Comparison of ENCODE assay signal across 1 cellular context in the genomic region with DNA sequence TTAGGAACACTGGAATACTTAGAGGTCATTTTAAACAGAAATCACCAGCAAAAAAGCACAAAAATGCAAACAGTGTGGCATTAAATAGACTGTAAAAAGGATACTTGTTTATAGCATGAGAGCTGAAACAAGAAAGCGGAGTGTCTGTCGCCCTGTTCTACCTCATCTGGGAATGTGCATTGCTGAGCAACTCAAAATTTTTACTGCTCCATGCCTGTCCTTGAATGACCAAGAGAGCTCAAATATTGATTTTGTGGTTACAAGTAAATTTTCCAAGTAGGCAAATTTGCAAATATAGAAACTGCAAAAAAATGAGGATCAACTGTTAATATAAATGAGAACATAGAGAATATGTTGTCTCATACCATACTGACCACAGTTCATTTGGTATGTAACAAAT.
TF ChIP-seq lines count a peak whose summit lies in the region.

No MANE protein-coding gene starts in this region.

TF ChIP-seq in HepG2, 621 proteins besides CTCF, POLR2A, EP300 and RAD21 (continued from another document):
- TF ChIP-seq PRDM4 (CRISPR knock-in tag; IDR thresholded peaks at IDR 0.05; ENCODE audit: borderline replicate concordance) (no peak), KAT2B (IDR thresholded peaks at IDR 0.05; ENCODE audit: borderline replicate concordance, low read depth, low read length) (no peak), ZNF430 (CRISPR knock-in tag; IDR thresholded peaks at IDR 0.05) (no peak), DMAP1 (CRISPR knock-in tag; IDR thresholded peaks at IDR 0.05) (no peak)
